24 cellular contexts compared by ENCODE assay signal in genomic region chr17:39694593-39694992, GRCh38. TPM values are rescaled to one million over a fixed set of nuclear protein-coding genes. Genes with fewer than 3 reads are reported as not detected.
"Had no signal": no experiment of that assay in that cellular context is flagged by ENCODE, and none has a peak within 500 bp of the region (broad histone marks: within the 10 kb centered on the region; RNA-seq: fewer than 3 reads in every experiment).

No MANE protein-coding gene starts in this region.

- H3K9me3 Mint-ChIP-seq: activated CD8-positive, alpha-beta T cell treated with anti-CD3 and anti-CD28 coated beads for 36 hours; activated naive CD4-positive, alpha-beta T cell treated with anti-CD3 and anti-CD28 coated beads, Interleukin-2, amount 50 U/mL, for 24 hours; activated T-cell treated with anti-CD3 and anti-CD28 coated beads, Interleukin-2, amount 50 U/mL, for 4 hours; immature natural killer cell; naive thymus-derived CD4-positive, alpha-beta T cell had no signal

- ATAC-seq: activated CD8-positive, alpha-beta T cell treated with anti-CD3 and anti-CD28 coated beads for 36 hours; activated T-cell treated with anti-CD3 and anti-CD28 coated beads, Interleukin-2, amount 50 U/mL, for 4 hours; body of pancreas; naive thymus-derived CD4-positive, alpha-beta T cell; T-helper 17 cell had no signal

- FAIRE-seq: small intestine had no signal

- H3K9me3 ChIP-seq: adrenal gland, body of pancreas, colonic mucosa, esophagus squamous epithelium, mucosa of descending colon, right atrium auricular region, transverse colon had no signal

- H3K27ac ChIP-seq: adrenal gland, colonic mucosa, esophagus squamous epithelium, right atrium auricular region had no signal

- H3K4me3 ChIP-seq: adrenal gland, body of pancreas, colonic mucosa, esophagus squamous epithelium, mucosa of descending colon, right atrium auricular region, transverse colon had no signal

- H3K36me3 ChIP-seq: adrenal gland, colonic mucosa, esophagus squamous epithelium, right atrium auricular region, transverse colon had no signal

- H3K27me3 ChIP-seq: body of pancreas, colonic mucosa, right atrium auricular region, transverse colon had no signal

- DNase-seq: activated CD4-positive, alpha-beta T cell treated with anti-CD3 and anti-CD28 coated beads for 48 hours; activated CD8-positive, alpha-beta T cell treated with anti-CD3 and anti-CD28 coated beads for 36 hours; activated effector memory CD4-positive, alpha-beta T cell treated with anti-CD3 and anti-CD28 coated beads, Interleukin-2, amount 50 U/mL, for 16 hours; activated T-cell treated with anti-CD3 and anti-CD28 coated beads, Interleukin-2, amount 50 U/mL, for 4 hours; adrenal gland; body of pancreas; central memory CD4-positive, alpha-beta T cell; colonic mucosa; esophagus squamous epithelium; glutamatergic neuron; immature natural killer cell; left colon; mucosa of descending colon; naive thymus-derived CD4-positive, alpha-beta T cell; nucleus accumbens; small intestine; stimulated activated CD4-positive, alpha-beta T cell treated with anti-CD3 and anti-CD28 coated beads, Interleukin-4, amount 100 ng/mL, for 24 hours; stimulated activated naive CD4-positive, alpha-beta T cell; substantia nigra; T-helper 17 cell; transverse colon had no signal

- H3K4me1 ChIP-seq: adrenal gland, colonic mucosa had no signal

- H3K27ac Mint-ChIP-seq: activated CD8-positive, alpha-beta T cell treated with anti-CD3 and anti-CD28 coated beads for 36 hours; activated naive CD4-positive, alpha-beta T cell treated with anti-CD3 and anti-CD28 coated beads, Interleukin-2, amount 50 U/mL, for 24 hours; immature natural killer cell; naive thymus-derived CD4-positive, alpha-beta T cell; T-helper 17 cell had no signal

- H3K4me3 Mint-ChIP-seq: activated CD8-positive, alpha-beta T cell treated with anti-CD3 and anti-CD28 coated beads for 36 hours; activated naive CD4-positive, alpha-beta T cell treated with anti-CD3 and anti-CD28 coated beads, Interleukin-2, amount 50 U/mL, for 24 hours; activated T-cell treated with anti-CD3 and anti-CD28 coated beads, Interleukin-2, amount 50 U/mL, for 4 hours; immature natural killer cell; naive thymus-derived CD4-positive, alpha-beta T cell; T-helper 17 cell had no signal

RNA-seq across cellular contexts. Expression of gene PNMT, which starts 26.3 kb away (rescaled TPM):
- total RNA-seq: activated T-cell treated with anti-CD3 and anti-CD28 coated beads, Interleukin-2, amount 50 U/mL, for 4 hours; fibroblast of villous mesenchyme; T-helper 17 cell had no signal

RNA-seq across cellular contexts. Expression of gene TCAP, which starts 29.4 kb away (rescaled TPM):
- total RNA-seq: fibroblast of villous mesenchyme had no signal
- polyA plus RNA-seq: immature natural killer cell had no signal
